11 cellular contexts compared by ENCODE assay signal in the genomic region with DNA sequence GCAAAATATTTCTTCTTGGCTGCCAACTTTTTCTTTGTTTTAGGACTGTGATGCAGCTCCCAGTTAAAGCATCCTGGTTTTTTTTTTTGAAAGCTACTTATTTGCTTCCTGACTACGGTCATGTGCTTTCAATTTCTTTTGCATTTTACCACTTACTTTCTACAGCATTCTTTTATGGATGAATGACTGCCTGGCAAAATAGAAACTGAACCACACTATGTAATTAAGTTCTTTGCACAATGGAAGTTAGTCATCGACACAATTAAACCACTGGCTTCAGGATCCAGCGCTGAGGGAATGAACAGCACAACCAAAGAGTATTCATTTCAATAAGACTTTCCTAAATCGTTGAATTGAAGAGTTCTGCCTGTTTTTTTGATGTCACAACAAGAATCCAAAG.
DNase-seq lines count a peak whose midpoint lies in the region; ATAC-seq and TF ChIP-seq lines count a peak whose summit lies in the region.
"Had no signal": no experiment of that assay in that cellular context is flagged by ENCODE, and none has a peak within 500 bp of the region (broad histone marks: within the 10 kb centered on the region; RNA-seq: fewer than 3 reads in every experiment).

No MANE protein-coding gene starts in this region.

- H3K27ac ChIP-seq in mesenchymal stem cell (ENCODE audit: low read length, poor library complexity, severe bottlenecking) (no peak overlapping the region), esophagus muscularis mucosa (replicated peaks in 1 of 4) (no peak overlapping the region)
- H3K27ac ChIP-seq: BLaER1 treated with 17β-estradiol and CSF1 and Interleukin-3, amounts not matched to agents 10 nM and 100 nM; transverse colon had no signal

- H3K4me3 ChIP-seq in AG10803 (ENCODE audit: low read length) = peak overlapping the region; percentile 11; the same call in 1 of the 2 replicates
- no peak overlapping the region for H3K4me3 ChIP-seq in mesenchymal stem cell (ENCODE audit: insufficient read depth in 1 of 2, low read depth in 1 of 2, low read length in 2 of 2)
- no peak overlapping the region for H3K4me3 ChIP-seq in esophagus muscularis mucosa
- H3K4me3 ChIP-seq: BLaER1 treated with 17β-estradiol and CSF1 and Interleukin-3, amounts not matched to agents 10 nM and 100 nM; transverse colon had no signal

- H3K36me3 Mint-ChIP-seq in activated CD4-positive, alpha-beta memory T cell treated with anti-CD3 and anti-CD28 coated beads, Interleukin-2, amount 10 ng/mL, durations not matched to agents 7 days and 5 days (ENCODE audit: low read depth) = no peaks in the 10 kb centered on the region

- no peak overlapping the region for H3K14ac ChIP-seq in mesenchymal stem cell (ENCODE audit: low read length in 2 of 2)

- no peak overlapping the region for H3K27ac Mint-ChIP-seq in activated CD4-positive, alpha-beta memory T cell treated with anti-CD3 and anti-CD28 coated beads, Interleukin-2, amount 10 ng/mL, durations not matched to agents 7 days and 5 days

- H3K4me1 ChIP-seq in mesenchymal stem cell (ENCODE audit: control insufficient read depth, insufficient read depth, low read depth, low read length) = no peaks in the 10 kb centered on the region
- no peaks in the 10 kb centered on the region for H3K4me1 ChIP-seq in esophagus muscularis mucosa
- H3K4me1 ChIP-seq: transverse colon had no signal

- H2BK15ac ChIP-seq in mesenchymal stem cell (ENCODE audit: low read depth, poor library complexity, severe bottlenecking) = no peak overlapping the region

- 86% methylated on average over 3 of the region's 4 CpGs for WGBS in mesenchymal stem cell
- 70% methylated on average over 4 of the region's 4 CpGs for WGBS in esophagus muscularis mucosa

- H3K4ac ChIP-seq in mesenchymal stem cell (ENCODE audit: low read depth in 1 of 2, low read length in 2 of 2) = no peak overlapping the region

- H3K9me3 Mint-ChIP-seq in activated CD4-positive, alpha-beta memory T cell treated with anti-CD3 and anti-CD28 coated beads, Interleukin-2, amount 10 ng/mL, durations not matched to agents 7 days and 5 days = no peaks in the 10 kb centered on the region

- H3K27me3 Mint-ChIP-seq in activated CD4-positive, alpha-beta memory T cell treated with anti-CD3 and anti-CD28 coated beads, Interleukin-2, amount 10 ng/mL, durations not matched to agents 7 days and 5 days = no peaks in the 10 kb centered on the region

- H3K36me3 ChIP-seq in mesenchymal stem cell (ENCODE audit: control insufficient read depth in 1 of 2, insufficient read depth in 2 of 2, low read depth in 1 of 2, low read length in 2 of 2) (no peaks in the 10 kb centered on the region), esophagus muscularis mucosa (no peaks in the 10 kb centered on the region)
- H3K36me3 ChIP-seq: BLaER1 treated with 17β-estradiol and CSF1 and Interleukin-3, amounts not matched to agents 10 nM and 100 nM; transverse colon had no signal

- POLR2A ChIA-PET in activated CD4-positive, alpha-beta memory T cell treated with anti-CD3 and anti-CD28 coated beads, Interleukin-2, amount 10 ng/mL, durations not matched to agents 7 days and 5 days (lab: Charles Lee) = no interaction called here

- no peak overlapping the region for H2AK5ac ChIP-seq in mesenchymal stem cell (ENCODE audit: low read length, severe bottlenecking)

- TF ChIP-seq POLR2A in esophagus muscularis mucosa (IDR thresholded peaks at IDR 0.05; ENCODE audit: low read depth) = no peak

- no peak for ATAC-seq in activated CD4-positive, CD25-positive, alpha-beta regulatory T cell treated with anti-CD3 and anti-CD28 coated beads, Interleukin-2, amount 50 U/mL, for 24 hours

- H3K4me3 Mint-ChIP-seq in activated CD4-positive, alpha-beta memory T cell treated with anti-CD3 and anti-CD28 coated beads, Interleukin-2, amount 10 ng/mL, durations not matched to agents 7 days and 5 days = no peak overlapping the region

- H3K9ac ChIP-seq in mesenchymal stem cell (ENCODE audit: low read length) = peak overlapping the region; percentile 28
- H3K9ac ChIP-seq: BLaER1 treated with 17β-estradiol and CSF1 and Interleukin-3, amounts not matched to agents 10 nM and 100 nM had no signal

- no peaks in the 10 kb centered on the region for H3K79me1 ChIP-seq in mesenchymal stem cell (replicated peaks; ENCODE audit: low read length, poor library complexity, severe bottlenecking)

- no peak overlapping the region for H2BK120ac ChIP-seq in mesenchymal stem cell (ENCODE audit: low read depth, low read length)

- no peak overlapping the region for H2BK5ac ChIP-seq in mesenchymal stem cell (ENCODE audit: low read depth, low read length, poor library complexity, severe bottlenecking)

- H4K91ac ChIP-seq in mesenchymal stem cell (ENCODE audit: low read length) = no peak overlapping the region

- H3K18ac ChIP-seq in mesenchymal stem cell (ENCODE audit: low read depth in 1 of 2, low read length in 2 of 2) = no peak overlapping the region

- DNase-seq in AG10803 (ENCODE audit: low read depth) (peak; percentile 94), HT1080 (ENCODE audit: low read depth) (peak; percentile 70), astrocyte of the hippocampus (ENCODE audit: low read depth, low spot score) (peak; percentile 93), mesenchymal stem cell (peak; percentile 46), esophagus muscularis mucosa (ENCODE audit: extremely low spot score) (no peak)
- no peak for DNase-seq in activated CD4-positive, alpha-beta T cell treated with anti-CD3 and anti-CD28 coated beads for 48 hours
- no peak for DNase-seq in activated CD4-positive, alpha-beta memory T cell treated with anti-CD3 and anti-CD28 coated beads, Interleukin-2, amount 10 ng/mL, durations not matched to agents 7 days and 5 days
- DNase-seq: small intestine, transverse colon had no signal

- no peaks in the 10 kb centered on the region for H3K4me1 Mint-ChIP-seq in activated CD4-positive, alpha-beta memory T cell treated with anti-CD3 and anti-CD28 coated beads, Interleukin-2, amount 10 ng/mL, durations not matched to agents 7 days and 5 days

- H3K27me3 ChIP-seq in mesenchymal stem cell (ENCODE audit: control insufficient read depth in 1 of 2, insufficient read depth in 1 of 2, low read length in 2 of 2) (no peaks in the 10 kb centered on the region), esophagus muscularis mucosa (no peaks in the 10 kb centered on the region)
- H3K27me3 ChIP-seq: BLaER1 treated with 17β-estradiol and CSF1 and Interleukin-3, amounts not matched to agents 10 nM and 100 nM; transverse colon had no signal

- H2AFZ ChIP-seq in mesenchymal stem cell (ENCODE audit: low read depth, low read length) = no peak overlapping the region

- no peaks in the 10 kb centered on the region for H3K9me3 ChIP-seq in mesenchymal stem cell (ENCODE audit: control insufficient read depth, low read length)
- H3K9me3 ChIP-seq in esophagus muscularis mucosa = no peaks in the 10 kb centered on the region
- H3K9me3 ChIP-seq: BLaER1 treated with 17β-estradiol and CSF1 and Interleukin-3, amounts not matched to agents 10 nM and 100 nM; transverse colon had no signal

- CTCF ChIA-PET in activated CD4-positive, alpha-beta memory T cell treated with anti-CD3 and anti-CD28 coated beads, Interleukin-2, amount 10 ng/mL, durations not matched to agents 7 days and 5 days (lab: Charles Lee) = no interaction called here

- intact Hi-C loops in esophagus muscularis mucosa (cut with DNase I) = no loop called here

- no peak overlapping the region for H2BK12ac ChIP-seq in mesenchymal stem cell (ENCODE audit: low read length in 2 of 2)

- H3K23ac ChIP-seq in mesenchymal stem cell (ENCODE audit: low read length in 2 of 2) = no peak overlapping the region

- no peak for TF ChIP-seq EP300 in esophagus muscularis mucosa (IDR thresholded peaks at IDR 0.05)

- no peak overlapping the region for H3K4me2 ChIP-seq in mesenchymal stem cell (ENCODE audit: low read length, poor library complexity, severe bottlenecking)
- H3K4me2 ChIP-seq: BLaER1 treated with 17β-estradiol and CSF1 and Interleukin-3, amounts not matched to agents 10 nM and 100 nM had no signal

- no peak overlapping the region for H4K8ac ChIP-seq in mesenchymal stem cell (ENCODE audit: low read length)

- no peak for TF ChIP-seq CTCF in AG10803 (conservative IDR thresholded peaks at IDR 0.05; ENCODE audit: low read length)
- TF ChIP-seq CTCF in esophagus muscularis mucosa (IDR thresholded peaks at IDR 0.05) = no peak

Comparison
In these comparisons a context has a peak if more than half of its experiments do, and no peak if none do; other contexts are left out.
1. DNase-seq: peak in AG10803 (single experiment), HT1080 (single experiment), astrocyte of the hippocampus (single experiment) and mesenchymal stem cell (single experiment); none in activated CD4-positive, alpha-beta T cell treated with anti-CD3 and anti-CD28 coated beads for 48 hours (single experiment), esophagus muscularis mucosa (single experiment) and activated CD4-positive, alpha-beta memory T cell treated with anti-CD3 and anti-CD28 coated beads, Interleukin-2, amount 10 ng/mL, durations not matched to agents 7 days and 5 days (single experiment).